13 cellular contexts compared by ENCODE assay signal in the genomic region with DNA sequence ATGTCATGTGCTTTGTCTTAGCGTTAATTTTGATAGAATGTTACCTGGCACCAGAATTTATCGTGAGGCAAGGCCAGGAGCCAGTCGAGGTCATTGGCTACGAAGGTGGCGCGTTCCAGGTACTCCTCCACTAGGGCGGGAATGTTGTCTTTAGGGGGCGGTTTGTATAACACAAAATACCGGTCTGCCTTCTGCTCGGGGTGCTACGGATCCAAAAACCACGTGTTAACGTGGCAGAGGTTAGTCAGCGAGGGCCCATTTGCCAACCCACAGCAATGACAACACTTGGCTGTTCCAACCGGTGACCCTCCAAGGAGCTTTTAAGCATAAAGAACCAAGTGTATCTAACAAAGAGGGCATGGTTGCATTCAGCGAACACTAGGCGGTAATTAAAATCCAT. TPM values are rescaled to one million over a fixed set of nuclear protein-coding genes. Genes with fewer than 3 reads are reported as not detected.
A peak's percentile ranks its signal among the peaks of the same experiment; 100 is the strongest.
DNase-seq lines count a peak whose midpoint lies in the region; ATAC-seq and TF ChIP-seq lines count a peak whose summit lies in the region.
"Had no signal": no experiment of that assay in that cellular context is flagged by ENCODE, and none has a peak within 500 bp of the region (broad histone marks: within the 10 kb centered on the region; RNA-seq: fewer than 3 reads in every experiment).

No MANE protein-coding gene starts in this region.

- H3K27me3 Mint-ChIP-seq in GM23338 (ENCODE audit: insufficient read depth, low read depth, poor library complexity) (peaks cover 1% of the 10 kb centered on the region), H9 (ENCODE audit: low read depth) (no peaks in the 10 kb centered on the region), T-helper 17 cell (no peaks in the 10 kb centered on the region)
- no peaks in the 10 kb centered on the region for H3K27me3 Mint-ChIP-seq in activated naive CD4-positive, alpha-beta T cell treated with anti-CD3 and anti-CD28 coated beads, Interleukin-2, amount 10 ng/mL, durations not matched to agents 7 days and 5 days
- H3K27me3 Mint-ChIP-seq: CD4-positive, alpha-beta T cell had no signal

- intact Hi-C loops in psoas muscle (cut with DNase I), result no loop called here
- intact Hi-C loops in thyroid gland (cut with DNase I), result no loop called here
- intact Hi-C loops in esophagus muscularis mucosa (cut with DNase I), result no loop called here

- no peak overlapping the region for H3K4ac ChIP-seq in H9 (ENCODE audit: low read depth, low read length)

- H3K56ac ChIP-seq in H9 (ENCODE audit: insufficient read length, low read depth, low read length), result peak overlapping the region; percentile 43

- H3K4me3 ChIP-seq in GM23338, result no peak overlapping the region
- no peak overlapping the region for H3K4me3 ChIP-seq in psoas muscle
- no peak overlapping the region for H3K4me3 ChIP-seq in thyroid gland (replicated peaks in 1 of 3)
- no peak overlapping the region for H3K4me3 ChIP-seq in esophagus muscularis mucosa
- H3K4me3 ChIP-seq: GM23248 had no signal

- H3K4me1 ChIP-seq in GM23338 (ENCODE audit: insufficient read depth) (no peaks in the 10 kb centered on the region), H9 (ENCODE audit: insufficient read depth, low read length) (no peaks in the 10 kb centered on the region), psoas muscle (peaks cover 19% of the 10 kb centered on the region), thyroid gland (peaks cover 7 to 24% of the 10 kb centered on the region in 2 donors), esophagus muscularis mucosa (peaks cover 5 to 13% (median 11%) of the 10 kb centered on the region in 4 donors)
- H3K4me1 ChIP-seq: Caco-2 had no signal

- H2BK12ac ChIP-seq in H9 (ENCODE audit: insufficient read length, low read depth, low read length), result no peak overlapping the region

- TF ChIP-seq POLR2A in thyroid gland (IDR thresholded peaks at IDR 0.05) (no peak), esophagus muscularis mucosa (IDR thresholded peaks at IDR 0.05; ENCODE audit: low read depth) (no peak)

- H3K4me1 Mint-ChIP-seq in GM23338 (peaks cover 3% of the 10 kb centered on the region; the same call in 1 of the 3 replicates), H9 (0 out of 4 replicates have a peak, but pooled peaks cover 0 to 3% of the 10 kb centered on the region in 2 experiments), T-helper 17 cell (peaks cover 18% of the 10 kb centered on the region)
- peaks cover 12% of the 10 kb centered on the region for H3K4me1 Mint-ChIP-seq in activated naive CD4-positive, alpha-beta T cell treated with anti-CD3 and anti-CD28 coated beads, Interleukin-2, amount 10 ng/mL, durations not matched to agents 7 days and 5 days

- H2AK5ac ChIP-seq in H9 (ENCODE audit: insufficient read length, low read length), result no peak overlapping the region

- H3K9me3 ChIP-seq in H9 (ENCODE audit: control insufficient read depth, low read depth, low read length) (no peaks in the 10 kb centered on the region), psoas muscle (no peaks in the 10 kb centered on the region), thyroid gland (no peaks in the 10 kb centered on the region), T-helper 17 cell (ENCODE audit: control insufficient read depth, low read length, poor library complexity, severe bottlenecking) (no peaks in the 10 kb centered on the region), esophagus muscularis mucosa (no peaks in the 10 kb centered on the region)
- H3K9me3 ChIP-seq: Caco-2 had no signal

- H4K20me1 ChIP-seq in GM23338 (replicated peaks; ENCODE audit: insufficient read depth), result peaks cover 4% of the 10 kb centered on the region; the same call in 1 of the 2 replicates
- peaks cover 3% of the 10 kb centered on the region for H4K20me1 ChIP-seq in H9 (ENCODE audit: control insufficient read depth, insufficient read depth, insufficient read length)

- H3K9me3 Mint-ChIP-seq in GM23338, result no peaks in the 10 kb centered on the region
- no peaks in the 10 kb centered on the region for H3K9me3 Mint-ChIP-seq in H9
- no peaks in the 10 kb centered on the region for H3K9me3 Mint-ChIP-seq in activated naive CD4-positive, alpha-beta T cell treated with anti-CD3 and anti-CD28 coated beads, Interleukin-2, amount 10 ng/mL, durations not matched to agents 7 days and 5 days
- H3K9me3 Mint-ChIP-seq: CD4-positive, alpha-beta T cell had no signal

- no peak overlapping the region for H3K9ac ChIP-seq in H9 (ENCODE audit: extremely low read depth, insufficient read length, low read length)
- H3K9ac ChIP-seq: GM23248 had no signal

- H3K23me2 ChIP-seq in H9 (ENCODE audit: insufficient read length, low read depth, low read length, poor library complexity, severe bottlenecking), result no peaks in the 10 kb centered on the region

- H3K36me3 Mint-ChIP-seq in GM23338 (ENCODE audit: low read depth) (peaks cover 19% of the 10 kb centered on the region), H9 (ENCODE audit: insufficient read depth in 1 of 3, low read depth in 3 of 3) (peaks cover 7 to 46% (median 35%) of the 10 kb centered on the region in 3 experiments; a peak in 6 of 7 replicates), T-helper 17 cell (ENCODE audit: low read depth) (peaks cover 9% of the 10 kb centered on the region)
- H3K36me3 Mint-ChIP-seq in activated naive CD4-positive, alpha-beta T cell treated with anti-CD3 and anti-CD28 coated beads, Interleukin-2, amount 10 ng/mL, durations not matched to agents 7 days and 5 days, result peaks cover 44% of the 10 kb centered on the region

- H3T11ph ChIP-seq in H9 (ENCODE audit: low read length), result no peak overlapping the region

- H3K18ac ChIP-seq in H9 (ENCODE audit: insufficient read length, low read depth, low read length), result no peak overlapping the region

- no peak overlapping the region for H3K27ac Mint-ChIP-seq in GM23338
- H3K27ac Mint-ChIP-seq in H9, result no peak overlapping the region; a peak in 1 of 7 replicates
- no peak overlapping the region for H3K27ac Mint-ChIP-seq in T-helper 17 cell
- no peak overlapping the region for H3K27ac Mint-ChIP-seq in activated naive CD4-positive, alpha-beta T cell treated with anti-CD3 and anti-CD28 coated beads, Interleukin-2, amount 10 ng/mL, durations not matched to agents 7 days and 5 days
- H3K27ac Mint-ChIP-seq: CD4-positive, alpha-beta T cell had no signal

- no peak overlapping the region for H2BK20ac ChIP-seq in H9 (ENCODE audit: low read depth, low read length, poor library complexity, severe bottlenecking)

- DNase-seq in GM23338 (ENCODE audit: low spot score) (no peak), H9 (no peak), psoas muscle (no peak), thyroid gland (peak; percentile 60 to 62), T-helper 17 cell (no peak), esophagus muscularis mucosa (ENCODE audit: extremely low spot score) (no peak)
- DNase-seq in activated naive CD4-positive, alpha-beta T cell treated with anti-CD3 and anti-CD28 coated beads, Interleukin-2, amount 10 ng/mL, durations not matched to agents 7 days and 5 days, result no peak
- DNase-seq: ACHN; Caco-2; CD4-positive, alpha-beta T cell; GM23248; IMR-90 had no signal

- H3K27me3 ChIP-seq in GM23338 (ENCODE audit: insufficient read depth) (no peaks in the 10 kb centered on the region), H9 (ENCODE audit: insufficient read depth, low read length) (no peaks in the 10 kb centered on the region), psoas muscle (ENCODE audit: insufficient read depth in 3 of 3, low read length in 2 of 3) (no peaks in the 10 kb centered on the region), thyroid gland (no peaks in the 10 kb centered on the region), esophagus muscularis mucosa (no peaks in the 10 kb centered on the region)

- no peak overlapping the region for H2BK120ac ChIP-seq in H9 (ENCODE audit: low read depth, low read length, poor library complexity, severe bottlenecking)

- H3K27ac ChIP-seq in GM23338 (ENCODE audit: low read depth) (no peak overlapping the region), H9 (ENCODE audit: insufficient read length, low read depth, low read length) (no peak overlapping the region), psoas muscle (peak overlapping the region; percentile 19), thyroid gland (peak overlapping the region in 2 of 3 donors; percentile 65 to 70), esophagus muscularis mucosa (replicated peaks in 1 of 4) (no peak overlapping the region)
- H3K27ac ChIP-seq: C4-2B, GM23248 had no signal

- ATAC-seq in GM23338, result peak; percentile 56; the same call in 2 of the 3 replicates
- no peak for ATAC-seq in psoas muscle
- no peak for ATAC-seq in T-helper 17 cell

- no CpG with 5 or more reads among the region's 17 CpGs for WGBS in H9 (ENCODE audit: extremely low coverage, insufficient read length, low lambda C conversion rate)
- WGBS in psoas muscle, 3 donors, result 89 to 92% (median 90%) methylated on average over 17 of the region's 17 CpGs
- 81 to 84% methylated on average over 17 of the region's 17 CpGs for WGBS in thyroid gland, 2 donors
- WGBS in esophagus muscularis mucosa, result 88% methylated on average over 17 of the region's 17 CpGs

- H3K79me1 ChIP-seq in H9 (ENCODE audit: insufficient read depth, low read depth, low read length, poor library complexity, severe bottlenecking), result no peaks in the 10 kb centered on the region

- TF ChIP-seq CTCF in GM23338 (conservative IDR thresholded peaks at IDR 0.05; ENCODE audit: low read depth in 2 of 2) (no peak), H9 (conservative IDR thresholded peaks at IDR 0.05) (0 out of 3 replicates have a peak, but pooled peaks have one; percentile 11), psoas muscle (IDR thresholded peaks at IDR 0.05) (no peak), thyroid gland (IDR thresholded peaks at IDR 0.05) (no peak), esophagus muscularis mucosa (IDR thresholded peaks at IDR 0.05) (no peak)

- H3F3A ChIP-seq in GM23338 (replicated peaks; ENCODE audit: low read depth), result no peaks in the 10 kb centered on the region; the same call in 1 of the 2 replicates

- H3K36me3 ChIP-seq in GM23338 (ENCODE audit: insufficient read depth) (peaks cover 18% of the 10 kb centered on the region), psoas muscle (ENCODE audit: insufficient read depth in 1 of 2, low read depth in 1 of 2) (peaks cover 7 to 74% of the 10 kb centered on the region in 2 donors), thyroid gland (peaks cover 11 to 23% of the 10 kb centered on the region in 2 donors), esophagus muscularis mucosa (peaks cover 18 to 86% (median 70%) of the 10 kb centered on the region in 4 donors)

- no peak overlapping the region for H2BK15ac ChIP-seq in H9 (ENCODE audit: low read depth, low read length)

- CTCF ChIA-PET in activated naive CD4-positive, alpha-beta T cell treated with anti-CD3 and anti-CD28 coated beads, Interleukin-2, amount 10 ng/mL, durations not matched to agents 7 days and 5 days (lab: Charles Lee), result no interaction called here

- no peak overlapping the region for H3K14ac ChIP-seq in H9 (ENCODE audit: insufficient read depth, low read length)

- no peak overlapping the region for H3K23ac ChIP-seq in H9 (ENCODE audit: insufficient read length, low read depth, low read length)

- H4K8ac ChIP-seq in H9 (replicated peaks; ENCODE audit: insufficient read length, low read depth, low read length), result no peak overlapping the region

- H2AFZ ChIP-seq in GM23338 (no peak overlapping the region), H9 (ENCODE audit: low read length) (no peak overlapping the region)
- H2AFZ ChIP-seq: GM23248 had no signal

- H3K4me3 Mint-ChIP-seq in GM23338 (no peak overlapping the region), H9 (no peak overlapping the region), T-helper 17 cell (no peak overlapping the region)
- no peak overlapping the region for H3K4me3 Mint-ChIP-seq in activated naive CD4-positive, alpha-beta T cell treated with anti-CD3 and anti-CD28 coated beads, Interleukin-2, amount 10 ng/mL, durations not matched to agents 7 days and 5 days
- H3K4me3 Mint-ChIP-seq: CD4-positive, alpha-beta T cell had no signal

- no peaks in the 10 kb centered on the region for H3K9me2 ChIP-seq in GM23338 (ENCODE audit: insufficient read depth)

- H3K4me2 ChIP-seq in GM23338 (no peak overlapping the region), H9 (ENCODE audit: insufficient read depth, insufficient read length, low read length) (no peak overlapping the region)

- H3K79me2 ChIP-seq in GM23338 (replicated peaks; ENCODE audit: insufficient read depth) (no peaks in the 10 kb centered on the region), H9 (ENCODE audit: insufficient read depth, low read length) (no peaks in the 10 kb centered on the region)

- no peak overlapping the region for H4K5ac ChIP-seq in H9 (ENCODE audit: insufficient read length, low read depth, low read length)

- no peak for TF ChIP-seq EP300 in esophagus muscularis mucosa (IDR thresholded peaks at IDR 0.05)

- H4K91ac ChIP-seq in H9 (ENCODE audit: insufficient read length, low read depth, low read length), result no peak overlapping the region

- H2BK5ac ChIP-seq in H9 (ENCODE audit: insufficient read length, low read length), result no peak overlapping the region

RNA-seq across cellular contexts. Expression of gene ASCC2, which starts 12.5 kb away (rescaled TPM):
- total RNA-seq in GM23338 (2014; rRNA removed; shearing (Covaris generic)), result 30.5 and 32.4 TPM in 2 replicates
- polyA plus RNA-seq in GM23338 (2016; fragmentation: Nextera tagmentation; extraction: Ambion mirVana) (31.3 and 34.6 TPM in 2 replicates), psoas muscle (10 to 100 TPM; 45.7 to 46.7 (median 45.7) TPM)
- total RNA-seq in H9 (2021) (46.5 and 48.2 TPM in 2 replicates), psoas muscle (10 to 100 TPM; 47.1 to 58.6 (median 54.6) TPM), thyroid gland (10 to 100 TPM; 47.6 to 66.8 (median 51.3) TPM), T-helper 17 cell (10 to 100 TPM; 65.9 to 79.8 TPM), esophagus muscularis mucosa (10 to 100 TPM; 20.5 to 32.6 (median 25.1) TPM)

RNA-seq across cellular contexts. Expression of gene MTMR3, which starts 57.4 kb away (rescaled TPM):
- total RNA-seq in GM23338 (2014; rRNA removed; shearing (Covaris generic)), result 25.8 and 27.4 TPM in 2 replicates
- polyA plus RNA-seq in GM23338 (2016; fragmentation: Nextera tagmentation; extraction: Ambion mirVana) (4.4 and 5.2 TPM in 2 replicates), psoas muscle (10 to 100 TPM in 2 of 3 donors, 1 to 10 TPM in 1; 7.8 to 21.3 (median 11.6) TPM)
- total RNA-seq in H9 (2021) (18.9 and 19.8 TPM in 2 replicates), psoas muscle (10 to 100 TPM; 31.8 to 37.9 (median 33.8) TPM), thyroid gland (100 to 1,000 TPM in 1 of 4 donors, 10 to 100 TPM in 3; 52.8 to 101 (median 69.1) TPM), T-helper 17 cell (10 to 100 TPM; 53.9 to 55.7 TPM), esophagus muscularis mucosa (10 to 100 TPM; 33.5 to 46.5 (median 40.8) TPM)

RNA-seq across cellular contexts. Expression of gene UQCR10, which starts 58.4 kb away (rescaled TPM):
- total RNA-seq in GM23338 (2014; rRNA removed; shearing (Covaris generic)), result 78.0 and 91.3 TPM in 2 replicates
- polyA plus RNA-seq in GM23338 (2016; fragmentation: Nextera tagmentation; extraction: Ambion mirVana) (535 and 550 TPM in 2 replicates), psoas muscle (100 to 1,000 TPM; 411 to 533 (median 483) TPM)
- total RNA-seq in H9 (2021) (116 and 124 TPM in 2 replicates), psoas muscle (100 to 1,000 TPM; 247 to 422 (median 337) TPM), thyroid gland (100 to 1,000 TPM in 1 of 4 donors, 10 to 100 TPM in 3; 20.6 to 134 (median 70.8) TPM), T-helper 17 cell (10 to 100 TPM; 31.9 to 36.8 TPM), esophagus muscularis mucosa (10 to 100 TPM; 57.5 to 81.7 (median 59.0) TPM)

RNA-seq across cellular contexts. Expression of gene ZMAT5, which starts 58.8 kb away (rescaled TPM):
- 12.2 and 14.6 TPM in 2 replicates for total RNA-seq in GM23338 (2014; rRNA removed; shearing (Covaris generic))
- polyA plus RNA-seq in GM23338 (2016; fragmentation: Nextera tagmentation; extraction: Ambion mirVana) (25.1 and 25.4 TPM in 2 replicates), psoas muscle (10 to 100 TPM; 27.6 to 46.1 (median 38.0) TPM)
- total RNA-seq in H9 (2021) (13.4 and 13.9 TPM in 2 replicates), psoas muscle (10 to 100 TPM; 12.1 to 32.0 (median 21.8) TPM), thyroid gland (10 to 100 TPM; 16.2 to 40.1 (median 24.3) TPM), T-helper 17 cell (10 to 100 TPM; 11.8 to 14.2 TPM), esophagus muscularis mucosa (10 to 100 TPM; 13.3 to 33.8 (median 23.1) TPM)

Comparison
In these comparisons a context has a peak if more than half of its experiments do, and no peak if none do; other contexts are left out.
1. DNase-seq: peak in thyroid gland (2 of 2); none in GM23338 (single experiment), H9 (single experiment), psoas muscle (0 of 2), T-helper 17 cell (0 of 3), activated naive CD4-positive, alpha-beta T cell treated with anti-CD3 and anti-CD28 coated beads, Interleukin-2, amount 10 ng/mL, durations not matched to agents 7 days and 5 days (single experiment) and esophagus muscularis mucosa (single experiment).
2. H3K27ac ChIP-seq: peak in psoas muscle (single experiment) and thyroid gland (2 of 3); none in GM23338 (single experiment), H9 (single experiment) and esophagus muscularis mucosa (0 of 4).